8 cellular contexts compared by ENCODE assay signal in the genomic region with DNA sequence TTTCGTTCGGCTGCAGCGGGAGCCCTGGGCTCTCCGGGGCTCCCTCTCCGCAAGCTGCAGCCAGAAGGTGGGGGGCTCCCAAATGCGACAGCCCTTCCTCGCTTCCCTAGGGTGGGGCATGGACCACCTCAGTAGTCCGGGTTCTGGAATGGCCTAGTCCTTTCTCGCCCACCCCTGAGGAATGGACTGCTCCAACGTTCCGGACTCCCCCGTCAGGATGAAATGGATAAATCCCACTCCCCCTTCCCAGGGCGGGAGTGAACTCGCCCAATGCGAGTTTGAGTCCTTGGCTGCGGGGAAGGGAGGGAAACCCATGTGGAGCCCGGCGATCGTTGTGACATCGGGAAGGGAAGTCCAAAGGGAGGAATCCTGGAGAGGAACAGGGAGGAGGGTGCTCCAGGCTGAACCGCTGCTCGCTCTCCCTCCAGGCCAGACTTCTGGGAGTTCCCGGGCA. TPM values are rescaled to one million over a fixed set of nuclear protein-coding genes. Genes with fewer than 3 reads are reported as not detected.
DNase-seq lines count a peak whose midpoint lies in the region; ATAC-seq and TF ChIP-seq lines count a peak whose summit lies in the region.

No MANE protein-coding gene starts in this region.

- peak overlapping the region; percentile 87 for H3K27ac ChIP-seq in HUES48 (ENCODE audit: low read depth, low read length)
- peak overlapping the region; percentile 99 to 100 (median 99) for H3K27ac ChIP-seq in gastrocnemius medialis

- H3K4me1 ChIP-seq in Caco-2: peaks cover 13% of the 10 kb centered on the region
- H3K4me1 ChIP-seq in HUES48 (ENCODE audit: control insufficient read depth, insufficient read depth, low read length): peaks cover 14% of the 10 kb centered on the region
- H3K4me1 ChIP-seq in gastrocnemius medialis: peaks cover 29 to 62% of the 10 kb centered on the region in 2 donors

- TF ChIP-seq POLR2A in gastrocnemius medialis (IDR thresholded peaks at IDR 0.05): no peak

- H3K27me3 Mint-ChIP-seq in Caco-2 (ENCODE audit: insufficient read depth, unreplicated experiment) (no peaks in the 10 kb centered on the region), immature natural killer cell (ENCODE audit: low read depth in 3 of 3) (peaks cover 7 to 26% (median 10%) of the 10 kb centered on the region in 3 donors)

- no peaks in the 10 kb centered on the region for H3K36me3 ChIP-seq in Caco-2 (ENCODE audit: control insufficient read depth, insufficient read depth, low read length)
- no peaks in the 10 kb centered on the region; the same call in 1 of the 2 replicates for H3K36me3 ChIP-seq in HUES48 (ENCODE audit: control insufficient read depth, insufficient read depth, low read length)
- H3K36me3 ChIP-seq in gastrocnemius medialis: no peaks in the 10 kb centered on the region

- H3K36me3 Mint-ChIP-seq in Caco-2 (ENCODE audit: insufficient read depth, unreplicated experiment) (peaks cover 56% of the 10 kb centered on the region), immature natural killer cell (peaks cover 0 to 4% (median 0%) of the 10 kb centered on the region in 3 donors)

- H3K27me3 ChIP-seq in Caco-2 (replicated peaks; ENCODE audit: control insufficient read depth, insufficient read depth, low read length) (no peaks in the 10 kb centered on the region), HUES48 (ENCODE audit: control insufficient read depth, insufficient read depth, low read length) (peaks cover 14% of the 10 kb centered on the region), gastrocnemius medialis (no peaks in the 10 kb centered on the region)

- peak overlapping the region; percentile 61 for H3K27ac Mint-ChIP-seq in Caco-2 (ENCODE audit: unreplicated experiment)
- no peak overlapping the region for H3K27ac Mint-ChIP-seq in immature natural killer cell

- peak; percentile 82 to 83 for DNase-seq in Caco-2
- peak; percentile 91 for DNase-seq in OCI-M1 (lab: John Stamatoyannopoulos, UW)
- peak; percentile 87 to 92 for DNase-seq in cardiac fibroblast (ENCODE audit: low read depth in 2 of 2)
- no peak for DNase-seq in immature natural killer cell
- peak in 1 of 2 donors; percentile 72 for DNase-seq in gastrocnemius medialis
- DNase-seq in NK-92 (lab: John Stamatoyannopoulos, UW; ENCODE audit: unreplicated experiment): no peak

- H3K9ac ChIP-seq in HUES48 (ENCODE audit: low read depth, low read length): peak overlapping the region; percentile 79

- H3K4me1 Mint-ChIP-seq in Caco-2 (ENCODE audit: low read depth, unreplicated experiment) (peaks cover 30% of the 10 kb centered on the region), immature natural killer cell (peaks cover 37 to 40% of the 10 kb centered on the region in 2 donors)

- peaks cover 10% of the 10 kb centered on the region for H3K9me3 Mint-ChIP-seq in Caco-2 (ENCODE audit: unreplicated experiment)
- peaks cover 0 to 3% (median 0%) of the 10 kb centered on the region in 6 donors for H3K9me3 Mint-ChIP-seq in immature natural killer cell

- TSS peak; percentile 58 for BruUV-seq in Caco-2 (replicated peaks; lab: Mats Ljungman, UMichigan)

- CTCF ChIA-PET in Caco-2 (lab: Charles Lee): interaction anchor here (0.5 to 4.6 kb wide), 7 partner anchors 22 to 58 kb away, joined by 5 to 38 read pairs (median 9); a partner anchor contains a TSS

- peak overlapping the region; percentile 69 for H3K4me3 ChIP-seq in Caco-2 (ENCODE audit: low read depth, low read length)
- peak overlapping the region; percentile 95 for H3K4me3 ChIP-seq in HUES48 (ENCODE audit: low read depth, low read length)
- peak overlapping the region; percentile 57 to 89 for H3K4me3 ChIP-seq in cardiac fibroblast (replicated peaks in 1 of 2; ENCODE audit: low read depth in 2 of 2, low read length in 2 of 2)
- peak overlapping the region; percentile 64 to 87 (median 83) for H3K4me3 ChIP-seq in gastrocnemius medialis

- in situ Hi-C loops in gastrocnemius medialis (cut with MboI; ENCODE audit: low sequenced_read_pairs in 4 of 4): loop anchor here in 2 of 4 donors (5.0 kb wide), 1 partner anchor 52 kb away; no protein-coding TSS in a partner anchor

- TF ChIP-seq CTCF in Caco-2 (IDR thresholded peaks at IDR 0.05; ENCODE audit: insufficient read depth in 1 of 2, low read depth in 1 of 2, low read length in 1 of 2, severe bottlenecking in 1 of 2, unreplicated experiment in 1 of 2) (no peak), cardiac fibroblast (IDR thresholded peaks at IDR 0.05; ENCODE audit: low read depth, low read length) (no peak), gastrocnemius medialis (IDR thresholded peaks at IDR 0.05 in 4 of 5, conservative IDR thresholded peaks at IDR 0.05 in 1 of 5) (no peak)

- H3K4me3 Mint-ChIP-seq in Caco-2 (ENCODE audit: unreplicated experiment) (peak overlapping the region; percentile 91), immature natural killer cell (peak overlapping the region; percentile 81 to 89 (median 85))

- intact Hi-C loops in Caco-2 (cut with micrococcal nuclease; ENCODE audit: unreplicated experiment) (loop anchor here (1.0 to 5.0 kb wide), 6 partner anchors 8 to 59 kb away; a partner anchor contains a TSS), gastrocnemius medialis (cut with DNase I; ENCODE audit: low total_unique reads) (loop anchor here (2.0 to 5.0 kb wide), 3 partner anchors 31 to 512 kb away; a partner anchor contains a TSS)

- H3K9me3 ChIP-seq in Caco-2 (no peaks in the 10 kb centered on the region), HUES48 (ENCODE audit: control insufficient read depth, insufficient read depth, low read length) (no peaks in the 10 kb centered on the region), gastrocnemius medialis (no peaks in the 10 kb centered on the region)

- ATAC-seq in gastrocnemius medialis (peak; percentile 33 to 42), GM19455 (IDR thresholded peaks at IDR 0.05; ENCODE audit: unreplicated experiment) (no peak)

- POLR2A ChIA-PET in Caco-2 (lab: Charles Lee): interaction anchor here (0.6 to 2.1 kb wide), 7 partner anchors 18 to 811 kb away, joined by 3 to 14 read pairs (median 4); a partner anchor contains a TSS

RNA-seq across cellular contexts. Expression of a gene that starts 5.5 kb away (rescaled TPM):
- not detected in 2 replicates for total RNA-seq in Caco-2 (2022)
- not detected for polyA plus RNA-seq in immature natural killer cell
- total RNA-seq in gastrocnemius medialis: 100 to 1,000 TPM; 190 to 537 (median 300) TPM

RNA-seq across cellular contexts. Expression of a gene that starts 7.9 kb away (rescaled TPM):
- total RNA-seq in Caco-2 (2022): 27.8 and 31.4 TPM in 2 replicates
- under 1 TPM in 1 of 3 donors, not detected in 2; 0.17 TPM for polyA plus RNA-seq in immature natural killer cell
- total RNA-seq in gastrocnemius medialis: 10 to 100 TPM; 10.4 to 11.5 (median 11.3) TPM

RNA-seq across cellular contexts. Expression of a gene that starts 30.3 kb away (rescaled TPM):
- total RNA-seq in Caco-2 (2022): 11.8 and 12.7 TPM in 2 replicates
- polyA plus RNA-seq in immature natural killer cell: under 1 TPM in 2 of 3 donors, not detected in 1; 0.07 to 0.58 TPM
- total RNA-seq in gastrocnemius medialis: 1 to 10 TPM; 1.9 to 4.1 (median 3.0) TPM

RNA-seq across cellular contexts. Expression of a gene that starts 30.7 kb away (rescaled TPM):
- total RNA-seq in Caco-2 (2022) (1.7 and 2.1 TPM in 2 replicates), gastrocnemius medialis (10 to 100 TPM in 1 of 4 donors, 1 to 10 TPM in 3; 1.3 to 11.7 (median 3.5) TPM)
- polyA plus RNA-seq in immature natural killer cell: 1 to 10 TPM; 2.6 to 5.5 (median 3.6) TPM

RNA-seq across cellular contexts. Expression of a gene that starts 35.5 kb away (rescaled TPM):
- total RNA-seq in Caco-2 (2022): 11.8 and 12.7 TPM in 2 replicates
- 1 to 10 TPM; 3.2 to 6.9 (median 5.6) TPM for polyA plus RNA-seq in immature natural killer cell
- 10 to 100 TPM; 25.7 to 97.9 (median 34.0) TPM for total RNA-seq in gastrocnemius medialis

Comparison
In these comparisons a context has a peak if more than half of its experiments do, and no peak if none do; other contexts are left out.
1. DNase-seq: peak in Caco-2 (2 of 2), OCI-M1 (single experiment) and cardiac fibroblast (2 of 2); none in immature natural killer cell (0 of 3) and NK-92 (single experiment).
2. RNA of a gene that starts 5.5 kb away (total RNA-seq): 190 to 537 TPM in gastrocnemius medialis; not detected in Caco-2; every median in the first group is over 100 times any median in the second.
3. Peak in every context shown above with its lines, with median percentiles within 50 percentile points of each other: H3K4me3 ChIP-seq.